14 cellular contexts compared by ENCODE assay signal in the genomic region with DNA sequence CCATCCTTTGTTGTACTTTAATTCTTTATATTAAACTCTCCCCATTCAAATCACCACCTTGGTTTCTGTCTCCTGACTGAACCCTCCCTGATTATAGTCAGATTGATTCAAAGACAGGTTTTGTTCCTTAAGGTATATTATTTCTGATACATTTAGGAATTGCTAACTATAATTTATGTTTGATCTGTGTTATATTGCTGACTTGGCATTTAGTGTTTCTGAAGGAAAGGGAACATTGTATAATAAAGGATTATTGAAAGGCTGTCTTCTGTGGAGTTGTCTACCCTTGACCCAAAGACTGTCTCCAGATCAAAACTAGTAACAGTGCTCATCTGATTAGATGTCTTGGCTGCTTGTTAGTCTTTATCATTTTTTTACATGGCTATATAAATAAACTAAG.
"Had no signal": no experiment of that assay in that cellular context is flagged by ENCODE, and none has a peak within 500 bp of the region (broad histone marks: within the 10 kb centered on the region; RNA-seq: fewer than 3 reads in every experiment).

No MANE protein-coding gene starts in this region.

- H3K4me3 ChIP-seq: prostate gland, suprapubic skin had no signal

- H3K27ac ChIP-seq: prostate gland, suprapubic skin, WERI-Rb-1 had no signal

- DNase-seq: activated CD4-positive, alpha-beta memory T cell treated with anti-CD3 and anti-CD28 coated beads, Interleukin-2, amount 10 ng/mL, durations not matched to agents 7 days and 5 days; activated CD8-positive, alpha-beta memory T cell treated with anti-CD3 and anti-CD28 coated beads, Interleukin-2, amount 50 U/mL, for 4 hours; activated T-cell treated with anti-CD3 and anti-CD28 coated beads, Interleukin-2, amount 50 U/mL, for 72 hours; aorta; left ventricle myocardium superior; mesenchymal stem cell; occipital lobe; right cardiac atrium; trophoblast cell; WERI-Rb-1 had no signal

- H3K27ac Mint-ChIP-seq: activated T-cell treated with anti-CD3 and anti-CD28 coated beads, Interleukin-2, amount 50 U/mL, for 72 hours; stimulated activated naive CD8-positive, alpha-beta T cell treated with anti-CD3 and anti-CD28 coated beads, Interleukin-15, Interleukin-2, amounts not matched to agents 100 ng/mL and 50 ng/mL, for 24 hours had no signal

- H3K4me1 ChIP-seq: prostate gland, suprapubic skin had no signal

- H3K27me3 ChIP-seq: suprapubic skin had no signal

- H3K4me3 Mint-ChIP-seq: activated CD4-positive, alpha-beta memory T cell treated with anti-CD3 and anti-CD28 coated beads, Interleukin-2, amount 10 ng/mL, durations not matched to agents 7 days and 5 days; activated T-cell treated with anti-CD3 and anti-CD28 coated beads, Interleukin-2, amount 50 U/mL, for 72 hours; nephron; stimulated activated naive CD8-positive, alpha-beta T cell treated with anti-CD3 and anti-CD28 coated beads, Interleukin-15, Interleukin-2, amounts not matched to agents 100 ng/mL and 50 ng/mL, for 24 hours had no signal

- H3K27me3 Mint-ChIP-seq: activated CD4-positive, alpha-beta memory T cell treated with anti-CD3 and anti-CD28 coated beads, Interleukin-2, amount 10 ng/mL, durations not matched to agents 7 days and 5 days; stimulated activated naive CD8-positive, alpha-beta T cell treated with anti-CD3 and anti-CD28 coated beads, Interleukin-15, Interleukin-2, amounts not matched to agents 100 ng/mL and 50 ng/mL, for 24 hours had no signal

- H3K9me3 Mint-ChIP-seq: activated CD4-positive, alpha-beta memory T cell treated with anti-CD3 and anti-CD28 coated beads, Interleukin-2, amount 10 ng/mL, durations not matched to agents 7 days and 5 days; activated T-cell treated with anti-CD3 and anti-CD28 coated beads, Interleukin-2, amount 50 U/mL, for 72 hours; nephron; stimulated activated naive CD8-positive, alpha-beta T cell treated with anti-CD3 and anti-CD28 coated beads, Interleukin-15, Interleukin-2, amounts not matched to agents 100 ng/mL and 50 ng/mL, for 24 hours had no signal

- ATAC-seq: activated T-cell treated with anti-CD3 and anti-CD28 coated beads, Interleukin-2, amount 50 U/mL, for 72 hours; left ventricle myocardium superior; right cardiac atrium had no signal

- H3K36me3 ChIP-seq: prostate gland, suprapubic skin had no signal

- H3K9me3 ChIP-seq: prostate gland, suprapubic skin had no signal
